Comparison of ENCODE assay signal across 8 cellular contexts in genomic region chr12:93572712-93573551, GRCh38. TPM values are rescaled to one million over a fixed set of nuclear protein-coding genes. Genes with fewer than 3 reads are reported as not detected.
DNase-seq lines count a peak whose midpoint lies in the region; ATAC-seq and TF ChIP-seq lines count a peak whose summit lies in the region.

No MANE protein-coding gene starts in this region.

- DNase-seq in CD8-positive, alpha-beta memory T cell: peak in 2 of 5 donors; percentile 38 to 50
- DNase-seq in NCI-H748 treated with DMSO at 0.1 percent for 48 hours (lab: John Stamatoyannopoulos, UW) (peak; percentile 18), breast epithelium (ENCODE audit: low spot score in 2 of 2) (no peak), NCI-H82 (lab: John Stamatoyannopoulos, UW) (no peak), NCI-H345 treated with DMSO at 0.1 percent for 48 hours (lab: John Stamatoyannopoulos, UW; ENCODE audit: unreplicated experiment) (no peak)
- peak; percentile 16 for DNase-seq in stimulated activated CD4-positive, alpha-beta T cell treated with anti-CD3 and anti-CD28 coated beads, Interleukin-4, amount 100 ng/mL, for 1 hour

- no peaks in the 10 kb centered on the region for H3K9me3 Mint-ChIP-seq in CD8-positive, alpha-beta memory T cell

- H3K4me3 ChIP-seq in CD8-positive, alpha-beta memory T cell (ENCODE audit: low read length): peak overlapping the region; percentile 64
- H3K4me3 ChIP-seq in breast epithelium: peak overlapping the region; percentile 69 to 89 (median 81)

- ATAC-seq in GM19324 (IDR thresholded peaks at IDR 0.05; ENCODE audit: low FRiP score, unreplicated experiment): no peak

- peak overlapping the region; percentile 72 for H3K27ac ChIP-seq in CD8-positive, alpha-beta memory T cell (ENCODE audit: low read depth, low read length)
- H3K27ac ChIP-seq in breast epithelium (peak overlapping the region; percentile 90 to 93), layer of hippocampus (ENCODE audit: low read depth, low read length) (peak overlapping the region; percentile 53)

- peaks cover 19 to 52% (median 48%) of the 10 kb centered on the region in 3 donors for H3K4me1 Mint-ChIP-seq in CD8-positive, alpha-beta memory T cell

- no peaks in the 10 kb centered on the region for H3K36me3 ChIP-seq in CD8-positive, alpha-beta memory T cell (ENCODE audit: insufficient read depth, low read length)
- peaks cover 5% of the 10 kb centered on the region for H3K36me3 ChIP-seq in breast epithelium

- H3K27ac Mint-ChIP-seq in CD8-positive, alpha-beta memory T cell: peak overlapping the region in 3 of 8 donors; percentile 80 to 94 (median 90)

- TF ChIP-seq CTCF in breast epithelium (IDR thresholded peaks at IDR 0.05): no peak

- H3K9me3 ChIP-seq in CD8-positive, alpha-beta memory T cell (ENCODE audit: low read length): no peaks in the 10 kb centered on the region
- H3K9me3 ChIP-seq in breast epithelium: no peaks in the 10 kb centered on the region

- H3K4me1 ChIP-seq in CD8-positive, alpha-beta memory T cell (ENCODE audit: insufficient read depth, low read length): peaks cover 18% of the 10 kb centered on the region
- no peaks in the 10 kb centered on the region for H3K4me1 ChIP-seq in breast epithelium

- no peaks in the 10 kb centered on the region for H3K27me3 ChIP-seq in CD8-positive, alpha-beta memory T cell (ENCODE audit: insufficient read depth, low read length, poor library complexity, severe bottlenecking)
- no peaks in the 10 kb centered on the region for H3K27me3 ChIP-seq in breast epithelium
- H3K27me3 ChIP-seq in layer of hippocampus (ENCODE audit: control insufficient read depth, insufficient read depth, low read length): peaks cover 5% of the 10 kb centered on the region

- peak overlapping the region; percentile 89 to 98 (median 95) for H3K4me3 Mint-ChIP-seq in CD8-positive, alpha-beta memory T cell

- H3K27me3 Mint-ChIP-seq in CD8-positive, alpha-beta memory T cell: peaks cover 4 to 5% of the 10 kb centered on the region in 2 donors

- CTCF ChIA-PET in CD8-positive, alpha-beta memory T cell (lab: Charles Lee): interaction anchor here (8.6 kb wide), 1 partner anchor 529 kb away, joined by 141 read pairs; no protein-coding TSS in a partner anchor

- intact Hi-C loops in breast epithelium (cut with DNase I; ENCODE audit: low total_unique reads): no loop called here

- no peak for TF ChIP-seq POLR2A in breast epithelium (IDR thresholded peaks at IDR 0.05)

- peaks cover 0 to 15% (median 0%) of the 10 kb centered on the region in 3 donors for H3K36me3 Mint-ChIP-seq in CD8-positive, alpha-beta memory T cell

- POLR2A ChIA-PET in CD8-positive, alpha-beta memory T cell (lab: Charles Lee): interaction anchor here (0.7 kb wide), 1 partner anchor 111 kb away, joined by 6 read pairs; no protein-coding TSS in a partner anchor

RNA-seq across cellular contexts. Expression of gene SOCS2, which starts 0.5 kb away (rescaled TPM):
- 10 to 100 TPM; 11.6 to 12.9 TPM for total RNA-seq in CD8-positive, alpha-beta memory T cell
- polyA plus RNA-seq in CD8-positive, alpha-beta memory T cell: 21.7 TPM
- 10 to 100 TPM; 29.0 to 59.4 (median 59.0) TPM for total RNA-seq in breast epithelium

Comparison
In these comparisons a context has a peak if more than half of its experiments do, and no peak if none do; other contexts are left out.
1. DNase-seq: peak in NCI-H748 treated with DMSO at 0.1 percent for 48 hours (single experiment) and stimulated activated CD4-positive, alpha-beta T cell treated with anti-CD3 and anti-CD28 coated beads, Interleukin-4, amount 100 ng/mL, for 1 hour (single experiment); none in breast epithelium (0 of 2), NCI-H82 (single experiment) and NCI-H345 treated with DMSO at 0.1 percent for 48 hours (single experiment).
2. Peak in every context shown above with its lines, with median percentiles within 50 percentile points of each other: H3K27ac ChIP-seq.